16 cellular contexts compared by ENCODE assay signal in the genomic region with DNA sequence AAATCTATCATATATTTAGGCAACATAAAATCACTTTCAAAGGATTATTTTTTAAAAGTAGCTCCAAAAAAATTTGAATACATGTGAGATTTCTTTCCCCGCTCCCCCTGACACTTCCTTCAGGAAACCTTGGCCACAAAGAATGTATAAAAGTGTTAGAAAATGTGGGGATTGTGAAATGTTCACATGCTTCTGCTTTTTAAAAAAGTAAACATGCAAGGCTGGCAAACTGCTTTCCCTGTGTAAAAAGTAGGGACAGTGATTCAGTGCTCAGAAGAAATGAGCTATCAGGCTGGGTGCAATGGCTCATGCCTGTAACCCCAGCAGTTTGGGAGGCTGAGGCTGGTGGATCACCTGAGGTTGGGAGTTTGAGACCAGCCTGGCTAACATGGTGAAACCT. TPM values are rescaled to one million over a fixed set of nuclear protein-coding genes. Genes with fewer than 3 reads are reported as not detected.
DNase-seq lines count a peak whose midpoint lies in the region; ATAC-seq and TF ChIP-seq lines count a peak whose summit lies in the region.
"Had no signal": no experiment of that assay in that cellular context is flagged by ENCODE, and none has a peak within 500 bp of the region (broad histone marks: within the 10 kb centered on the region; RNA-seq: fewer than 3 reads in every experiment).

No MANE protein-coding gene starts in this region.

- no peak overlapping the region for H3K4me3 ChIP-seq in fibroblast of pulmonary artery (replicated peaks; ENCODE audit: low read depth, low read length)
- H3K4me3 ChIP-seq: ascending aorta, stomach had no signal

- peak; percentile 65 for ATAC-seq in sciatic nerve
- no peak for ATAC-seq in GM18511 (IDR thresholded peaks at IDR 0.05; ENCODE audit: unreplicated experiment)
- ATAC-seq in left ventricle myocardium superior = no peak
- no peak for ATAC-seq in GM21576 (IDR thresholded peaks at IDR 0.05; ENCODE audit: unreplicated experiment)

- TF ChIP-seq CTCF in fibroblast of pulmonary artery (IDR thresholded peaks at IDR 0.05; ENCODE audit: low read length, missing control alignments) = no peak

- DNase-seq in H4 (ENCODE audit: low spot score) (peak; percentile 11), OCI-M1 (lab: John Stamatoyannopoulos, UW) (peak; percentile 25), fibroblast of pulmonary artery (ENCODE audit: low read depth) (peak; percentile 80), sciatic nerve (ENCODE audit: low spot score) (no peak), NCI-H2107 treated with DMSO at 0.1 percent for 48 hours (lab: John Stamatoyannopoulos, UW; ENCODE audit: unreplicated experiment) (no peak), left ventricle myocardium superior (no peak)
- DNase-seq: activated CD4-positive, alpha-beta T cell treated with anti-CD3 and anti-CD28 coated beads, Interleukin-2, amount 10 ng/mL, durations not matched to agents 24 days and 14 days; CD8-positive, alpha-beta memory T cell; glutamatergic neuron; NCI-H1105; NCI-H2227 treated with DMSO at 0.1 percent for 48 hours; stomach; T-helper 2 cell had no signal

- intact Hi-C loops in sciatic nerve (cut with DNase I) (no loop called here), left ventricle myocardium superior (cut with micrococcal nuclease) (no loop called here)

RNA-seq across cellular contexts. Expression of gene MBIP, which starts 26.6 kb away (rescaled TPM):
- 17.7 and 22.0 TPM in 2 replicates for total RNA-seq in H4 (2014; rRNA removed; shearing (Covaris generic))
- total RNA-seq in sciatic nerve (33.7 TPM), left ventricle myocardium superior (10.1 TPM)

Comparison
In these comparisons a context has a peak if more than half of its experiments do, and no peak if none do; other contexts are left out.
1. DNase-seq: peak in H4 (single experiment), OCI-M1 (single experiment) and fibroblast of pulmonary artery (single experiment); none in sciatic nerve (single experiment), NCI-H2107 treated with DMSO at 0.1 percent for 48 hours (single experiment) and left ventricle myocardium superior (single experiment).